28 cellular contexts compared by ENCODE assay signal in the genomic region with DNA sequence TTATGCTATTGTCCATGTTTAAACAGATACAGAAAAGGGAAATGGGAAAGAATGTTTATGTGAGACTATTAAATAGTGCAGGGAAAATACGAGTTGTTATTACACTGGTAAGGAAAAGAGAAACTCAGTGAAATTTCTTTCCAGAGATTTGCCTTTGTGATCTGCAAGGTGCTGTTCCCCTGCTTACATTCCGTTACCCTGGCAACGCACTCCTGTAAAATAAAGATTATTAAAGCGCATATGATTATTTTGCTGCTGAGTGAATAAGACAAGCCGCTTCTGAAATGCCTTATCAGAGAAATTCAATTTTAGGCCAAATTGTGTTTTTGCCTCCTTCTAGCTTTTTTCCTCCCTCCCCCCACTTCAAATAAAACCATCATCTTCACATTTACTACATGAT.
"Had no signal": no experiment of that assay in that cellular context is flagged by ENCODE, and none has a peak within 500 bp of the region (broad histone marks: within the 10 kb centered on the region; RNA-seq: fewer than 3 reads in every experiment).

No MANE protein-coding gene starts in this region.

- DNase-seq: activated CD4-positive, alpha-beta T cell treated with anti-CD3 and anti-CD28 coated beads, Interleukin-2, amount 10 ng/mL, durations not matched to agents 24 days and 14 days; activated CD4-positive, alpha-beta T cell treated with anti-CD3 and anti-CD28 coated beads, Interleukin-2, amount 50 U/mL, for 4 hours; activated CD8-positive, alpha-beta T cell treated with anti-CD3 and anti-CD28 coated beads, Interleukin-2, amount 10 ng/mL, durations not matched to agents 7 days and 5 days; activated gamma-delta T cell treated with Interleukin-2 at 50 U/mL for 16 hours; activated naive CD4-positive, alpha-beta T cell treated with anti-CD3 and anti-CD28 coated beads for 36 hours; activated T-cell treated with anti-CD3 and anti-CD28 coated beads, Interleukin-2, amount 50 U/mL, for 24 hours; adrenal gland; body of pancreas; cerebellar nuclear complex; Kasumi-1; KG1; MG63; NCI-H1048; NCI-H1105 treated with DMSO at 0.1 percent for 48 hours; NCI-H1436; NCI-H1694; NCI-H1930; NCI-H2081 treated with DMSO at 0.1 percent for 48 hours; NCI-H226; NCI-H446 treated with DMSO at 0.1 percent for 48 hours; NCI-H69; PC-9; SIG-M5; T1000 had no signal

- H3K9me3 Mint-ChIP-seq: activated CD4-positive, alpha-beta T cell treated with anti-CD3 and anti-CD28 coated beads, Interleukin-2, amount 10 ng/mL, durations not matched to agents 24 days and 14 days; activated naive CD4-positive, alpha-beta T cell treated with anti-CD3 and anti-CD28 coated beads for 36 hours; activated naive CD4-positive, alpha-beta T cell treated with anti-CD3 and anti-CD28 coated beads, Interleukin-2, amount 50 U/mL, for 72 hours; activated T-cell treated with anti-CD3 and anti-CD28 coated beads, Interleukin-2, amount 50 U/mL, for 24 hours had no signal

- H3K4me1 Mint-ChIP-seq: activated CD4-positive, alpha-beta T cell treated with anti-CD3 and anti-CD28 coated beads, Interleukin-2, amount 10 ng/mL, durations not matched to agents 24 days and 14 days had no signal

- H3K4me3 Mint-ChIP-seq: activated CD4-positive, alpha-beta T cell treated with anti-CD3 and anti-CD28 coated beads, Interleukin-2, amount 10 ng/mL, durations not matched to agents 24 days and 14 days; activated CD8-positive, alpha-beta T cell treated with anti-CD3 and anti-CD28 coated beads, Interleukin-2, amount 10 ng/mL, durations not matched to agents 7 days and 5 days; activated naive CD4-positive, alpha-beta T cell treated with anti-CD3 and anti-CD28 coated beads for 36 hours; activated T-cell treated with anti-CD3 and anti-CD28 coated beads, Interleukin-2, amount 50 U/mL, for 24 hours had no signal

- H3K27me3 Mint-ChIP-seq: activated CD4-positive, alpha-beta T cell treated with anti-CD3 and anti-CD28 coated beads, Interleukin-2, amount 10 ng/mL, durations not matched to agents 24 days and 14 days; activated T-cell treated with anti-CD3 and anti-CD28 coated beads, Interleukin-2, amount 50 U/mL, for 24 hours had no signal

- H3K36me3 Mint-ChIP-seq: activated naive CD4-positive, alpha-beta T cell treated with anti-CD3 and anti-CD28 coated beads, Interleukin-2, amount 50 U/mL, for 72 hours had no signal

- H3K27ac Mint-ChIP-seq: activated CD4-positive, alpha-beta T cell treated with anti-CD3 and anti-CD28 coated beads, Interleukin-2, amount 10 ng/mL, durations not matched to agents 24 days and 14 days; activated CD8-positive, alpha-beta T cell treated with anti-CD3 and anti-CD28 coated beads, Interleukin-2, amount 10 ng/mL, durations not matched to agents 7 days and 5 days; activated naive CD4-positive, alpha-beta T cell treated with anti-CD3 and anti-CD28 coated beads for 36 hours; activated naive CD4-positive, alpha-beta T cell treated with anti-CD3 and anti-CD28 coated beads, Interleukin-2, amount 50 U/mL, for 72 hours; activated T-cell treated with anti-CD3 and anti-CD28 coated beads, Interleukin-2, amount 50 U/mL, for 24 hours had no signal

- FAIRE-seq: astrocyte, bronchial epithelial cell, RCC 7860 had no signal
